In genomic region chr6:109172096-109172495, GRCh38 we compare ENCODE assay signal across 21 cellular contexts.
DNase-seq lines count a peak whose midpoint lies in the region; ATAC-seq, FAIRE-seq and TF ChIP-seq lines count a peak whose summit lies in the region.
"Had no signal": no experiment of that assay in that cellular context is flagged by ENCODE, and none has a peak within 500 bp of the region (broad histone marks: within the 10 kb centered on the region; RNA-seq: fewer than 3 reads in every experiment).

No MANE protein-coding gene starts in this region.

- H3K4me1 ChIP-seq in HepG2 (ENCODE audit: insufficient read depth, low read length) (peaks cover 16% of the 10 kb centered on the region), right lobe of liver (no peaks in the 10 kb centered on the region), K562 (replicated peaks in 1 of 2; ENCODE audit: control insufficient read depth in 2 of 2, insufficient read depth in 2 of 2, low read length in 2 of 2) (no peaks in the 10 kb centered on the region), smooth muscle cell (ENCODE audit: low read depth) (no peaks in the 10 kb centered on the region)
- H3K4me1 ChIP-seq: BLaER1 treated with 17β-estradiol and CSF1 and Interleukin-3, amounts not matched to agents 10 nM and 100 nM had no signal

- 0% methylated on average over 1 of the region's 1 CpG for WGBS in HepG2 (ENCODE audit: low lambda C conversion rate)
- 100% methylated on average over 1 of the region's 1 CpG for WGBS in right lobe of liver (ENCODE audit: insufficient coverage, low coverage, low lambda C conversion rate, missing lambda C conversion rate)
- 31% methylated on average over 1 of the region's 1 CpG for WGBS in K562 (ENCODE audit: insufficient coverage, low coverage, missing lambda C conversion rate)
- 65% methylated on average over 1 of the region's 1 CpG for WGBS in smooth muscle cell (ENCODE audit: low lambda C conversion rate)

- H3K9me1 ChIP-seq in K562 (ENCODE audit: control insufficient read depth, insufficient read depth, low read length) = no peaks in the 10 kb centered on the region

- TF ChIP-seq RAD21 in HepG2 (CRISPR knock-in tag; IDR thresholded peaks at IDR 0.05) (no peak), K562 (CRISPR knock-in tag; conservative IDR thresholded peaks at IDR 0.05 in 1 of 2, IDR thresholded peaks at IDR 0.05 in 1 of 2) (no peak)

- H3K9ac ChIP-seq in HepG2 (ENCODE audit: insufficient read depth, low read depth, low read length) = no peak overlapping the region
- H3K9ac ChIP-seq in K562 (ENCODE audit: insufficient read depth in 1 of 2, low read depth in 2 of 2, low read length in 2 of 2) = no peak overlapping the region
- no peak overlapping the region for H3K9ac ChIP-seq in smooth muscle cell (ENCODE audit: low read depth)
- H3K9ac ChIP-seq: BLaER1 treated with 17β-estradiol and CSF1 and Interleukin-3, amounts not matched to agents 10 nM and 100 nM had no signal

- ATAC-seq in HepG2 (peak; percentile 66), right lobe of liver (no peak), K562 (no peak), GM18519 (IDR thresholded peaks at IDR 0.05; ENCODE audit: low FRiP score, unreplicated experiment) (no peak)

- CTCF ChIA-PET in HepG2 (lab: Yijun Ruan, JAX; ENCODE audit: low intra/inter-chr PET ratio, low total read pairs) = no interaction called here
- CTCF ChIA-PET in K562 (lab: Yijun Ruan, JAX; ENCODE audit: low intra/inter-chr PET ratio) = no interaction called here

- H3K36me3 ChIP-seq in HepG2 (replicated peaks in 1 of 2; ENCODE audit: control insufficient read depth in 1 of 2, insufficient read depth in 2 of 2, low read length in 2 of 2) (no peaks in the 10 kb centered on the region), right lobe of liver (no peaks in the 10 kb centered on the region), K562 (ENCODE audit: control insufficient read depth, insufficient read depth, low read length) (no peaks in the 10 kb centered on the region), smooth muscle cell (ENCODE audit: low read depth) (no peaks in the 10 kb centered on the region)
- H3K36me3 ChIP-seq: BLaER1 treated with 17β-estradiol and CSF1 and Interleukin-3, amounts not matched to agents 10 nM and 100 nM had no signal

- H3K27ac ChIP-seq in HepG2 (ENCODE audit: extremely low read length, insufficient read depth, low read length) (no peak overlapping the region), right lobe of liver (no peak overlapping the region), K562 (ENCODE audit: extremely low read depth, low read depth, low read length) (no peak overlapping the region), smooth muscle cell (ENCODE audit: low read depth) (peak overlapping the region; percentile 60)
- H3K27ac ChIP-seq: 22Rv1; BLaER1 treated with 17β-estradiol and CSF1 and Interleukin-3, amounts not matched to agents 10 nM and 100 nM; SK-N-MC had no signal

- in situ Hi-C loops in HepG2 (cut with HindIII; ENCODE audit: extremely low pct_ligation_motif_present, low pct_unique_long_range_greater_than_20kb) = no loop called here
- in situ Hi-C loops in K562 (cut with MboI) = no loop called here

- H3K9me3 ChIP-seq in HepG2 (ENCODE audit: low read length) = no peaks in the 10 kb centered on the region
- H3K9me3 ChIP-seq in right lobe of liver = no peaks in the 10 kb centered on the region
- no peaks in the 10 kb centered on the region for H3K9me3 ChIP-seq in K562 (replicated peaks; ENCODE audit: control insufficient read depth, insufficient read depth, low read depth, low read length)
- H3K9me3 ChIP-seq in smooth muscle cell (replicated peaks; ENCODE audit: low read depth) = no peaks in the 10 kb centered on the region

- peak; percentile 24 for DNase-seq in HepG2 (ENCODE audit: low spot score)
- no peak for DNase-seq in right lobe of liver
- DNase-seq in K562 (ENCODE audit: extremely low read depth in 1 of 4, low spot score in 3 of 4) = no peak
- peak; percentile 18 for DNase-seq in kidney glomerular epithelial cell (lab: John Stamatoyannopoulos, UW)
- DNase-seq in smooth muscle cell (lab: John Stamatoyannopoulos, UW; ENCODE audit: unreplicated experiment) = no peak
- no peak for DNase-seq in DMS 273 treated with DMSO at 0.1 percent for 48 hours (lab: John Stamatoyannopoulos, UW)
- DNase-seq in RPMI8226 = no peak
- DNase-seq: ACHN; CD8-positive, alpha-beta memory T cell; DMS53; H7; NCI-H1694 treated with DMSO at 0.1 percent for 48 hours; NCI-H2081 treated with DMSO at 0.1 percent for 48 hours; NCI-H2171 treated with DMSO at 0.1 percent for 48 hours; NCI-H446; NCI-H526; SHP77 had no signal

- TF ChIP-seq CTCF in HepG2 (CRISPR knock-in tag; IDR thresholded peaks at IDR 0.05) = no peak
- TF ChIP-seq CTCF in right lobe of liver (IDR thresholded peaks at IDR 0.05) = no peak
- no peak for TF ChIP-seq CTCF in K562 (IDR thresholded peaks at IDR 0.05 in 2 of 3, conservative IDR thresholded peaks at IDR 0.05 in 1 of 3; ENCODE audit: insufficient read depth in 2 of 3, low read depth in 1 of 3, low read length in 3 of 3)
- TF ChIP-seq CTCF in smooth muscle cell (IDR thresholded peaks at IDR 0.05; ENCODE audit: borderline replicate concordance, insufficient read depth, poor library complexity, severe bottlenecking) = no peak

- no peak for TF ChIP-seq POLR2A in HepG2 (IDR thresholded peaks at IDR 0.05; ENCODE audit: insufficient read depth in 1 of 2, low read depth in 2 of 2, low read length in 2 of 2)
- no peak for TF ChIP-seq POLR2A in right lobe of liver (IDR thresholded peaks at IDR 0.05)
- no peak for TF ChIP-seq POLR2A in K562 (conservative IDR thresholded peaks at IDR 0.05)

- POLR2A ChIA-PET in HepG2 (lab: Yijun Ruan, JAX) = interaction anchor here (1.3 kb wide), 1 partner anchor 212 kb away, joined by 4 read pairs; no protein-coding TSS in a partner anchor
- POLR2A ChIA-PET in K562 (lab: Yijun Ruan, JAX) = interaction anchor here (0.7 kb wide), 2 partner anchors 9 to 211 kb away, joined by 4 read pairs; no protein-coding TSS in a partner anchor

- no TSS peak for BruUV-seq in HepG2 (replicated peaks; lab: Mats Ljungman, UMichigan)
- BruUV-seq in K562 (replicated peaks; lab: Mats Ljungman, UMichigan) = no TSS peak

- no peaks in the 10 kb centered on the region for H3F3A ChIP-seq in smooth muscle cell (ENCODE audit: low read depth)

- no peaks in the 10 kb centered on the region for H3K79me2 ChIP-seq in HepG2 (ENCODE audit: insufficient read depth, low read length)
- H3K79me2 ChIP-seq in K562 (ENCODE audit: control insufficient read depth, insufficient read depth, low read length) = no peaks in the 10 kb centered on the region
- H3K79me2 ChIP-seq in smooth muscle cell (ENCODE audit: low read depth) = no peaks in the 10 kb centered on the region

- H3K4me3 ChIP-seq in HepG2 (replicated peaks in 1 of 3; ENCODE audit: insufficient read depth in 1 of 3, low read depth in 2 of 3, low read length in 3 of 3) (no peak overlapping the region), right lobe of liver (no peak overlapping the region), K562 (no peak overlapping the region), smooth muscle cell (no peak overlapping the region)
- H3K4me3 ChIP-seq: BLaER1 treated with 17β-estradiol and CSF1 and Interleukin-3, amounts not matched to agents 10 nM and 100 nM; SK-N-MC had no signal

- intact Hi-C loops in HepG2 (cut with micrococcal nuclease; ENCODE audit: unreplicated experiment) = no loop called here
- intact Hi-C loops in right lobe of liver (cut with DNase I) = no loop called here
- intact Hi-C loops in K562 (cut with micrococcal nuclease) = no loop called here

- FAIRE-seq in HepG2 (lab: Jason Lieb, UNC) (peak; percentile 40), K562 (lab: Jason Lieb, UNC) (peak; percentile 32)

- TF ChIP-seq EP300 in HepG2 (IDR thresholded peaks at IDR 0.05; ENCODE audit: low read depth in 2 of 2, low read length in 2 of 2) = no peak
- TF ChIP-seq EP300 in HepG2 (CRISPR knock-in tag; IDR thresholded peaks at IDR 0.05; ENCODE audit: borderline replicate concordance) = no peak
- TF ChIP-seq EP300 in K562 (IDR thresholded peaks at IDR 0.05; ENCODE audit: low read length) = no peak

- H2AFZ ChIP-seq in HepG2 (ENCODE audit: low read length) = no peak overlapping the region
- no peak overlapping the region for H2AFZ ChIP-seq in K562 (ENCODE audit: low read depth, low read length)
- no peak overlapping the region for H2AFZ ChIP-seq in smooth muscle cell (ENCODE audit: low read depth)

- H3K27me3 ChIP-seq in HepG2 (ENCODE audit: control insufficient read depth in 1 of 2, insufficient read depth in 2 of 2, low read length in 2 of 2) = no peaks in the 10 kb centered on the region
- H3K27me3 ChIP-seq in right lobe of liver = no peaks in the 10 kb centered on the region
- no peaks in the 10 kb centered on the region for H3K27me3 ChIP-seq in K562 (ENCODE audit: control insufficient read depth in 2 of 2, insufficient read depth in 2 of 2, low read length in 2 of 2)
- H3K27me3 ChIP-seq in smooth muscle cell (ENCODE audit: low read depth) = no peaks in the 10 kb centered on the region
- H3K27me3 ChIP-seq: BLaER1 treated with 17β-estradiol and CSF1 and Interleukin-3, amounts not matched to agents 10 nM and 100 nM had no signal

- H3K4me2 ChIP-seq in HepG2 (ENCODE audit: low read depth, low read length) (no peak overlapping the region), K562 (ENCODE audit: insufficient read depth, low read length) (no peak overlapping the region), smooth muscle cell (no peak overlapping the region)
- H3K4me2 ChIP-seq: BLaER1 treated with 17β-estradiol and CSF1 and Interleukin-3, amounts not matched to agents 10 nM and 100 nM had no signal

- no peaks in the 10 kb centered on the region for H4K20me1 ChIP-seq in HepG2 (ENCODE audit: insufficient read depth, low read length)
- no peaks in the 10 kb centered on the region for H4K20me1 ChIP-seq in K562 (replicated peaks; ENCODE audit: control insufficient read depth, insufficient read depth, low read length)
- no peaks in the 10 kb centered on the region for H4K20me1 ChIP-seq in smooth muscle cell (ENCODE audit: low read depth)
- H4K20me1 ChIP-seq: BLaER1 treated with 17β-estradiol and CSF1 and Interleukin-3, amounts not matched to agents 10 nM and 100 nM had no signal

TF ChIP-seq in HepG2, 621 proteins besides CTCF, POLR2A, EP300 and RAD21 (continues in another document):
- TF ChIP-seq ZNF264 (CRISPR knock-in tag; IDR thresholded peaks at IDR 0.05) = no peak

TF ChIP-seq in K562, 482 proteins besides CTCF, POLR2A, EP300 and RAD21:
- peak; percentile 25 for TF ChIP-seq MEIS2 (IDR thresholded peaks at IDR 0.05; ENCODE audit: partially characterized antibody)
- no peak for TF ChIP-seq ZBTB2 (IDR thresholded peaks at IDR 0.05)

Comparison
In these comparisons a context has a peak if more than half of its experiments do, and no peak if none do; other contexts are left out.
1. DNase-seq: peak in HepG2 (single experiment) and kidney glomerular epithelial cell (single experiment); none in right lobe of liver (0 of 3), K562 (0 of 4), smooth muscle cell (single experiment), DMS 273 treated with DMSO at 0.1 percent for 48 hours (single experiment) and RPMI8226 (single experiment).
2. Of the 241 proteins assayed by ChIP-seq in both HepG2 and K562: peak only in HepG2: MED1; only in K562: MEIS2; in both: none; in neither: 239.